Comparison of ENCODE assay signal across 8 cellular contexts in the genomic region with DNA sequence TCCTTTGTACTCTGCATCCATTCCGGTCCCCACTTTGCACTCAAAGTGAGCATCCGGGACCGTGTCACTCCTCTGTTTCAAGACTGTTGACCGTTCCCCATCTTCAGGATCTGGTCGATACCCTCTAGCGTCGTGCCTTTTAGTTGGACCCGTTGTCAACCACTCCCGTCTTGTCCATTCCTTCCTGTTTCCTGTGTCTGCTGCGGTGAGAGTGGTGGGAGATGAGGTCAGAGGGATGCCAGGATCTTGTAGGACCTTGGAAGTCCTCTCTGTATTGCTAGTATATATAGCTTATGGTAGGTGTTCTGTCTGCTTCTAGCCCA. TPM values are rescaled to one million over a fixed set of nuclear protein-coding genes. Genes with fewer than 3 reads are reported as not detected.
DNase-seq lines count a peak whose midpoint lies in the region; ATAC-seq and TF ChIP-seq lines count a peak whose summit lies in the region.

No MANE protein-coding gene starts in this region.

- peak overlapping the region; percentile 39; the same call in 1 of the 2 replicates for H4K5ac ChIP-seq in IMR-90 (ENCODE audit: low read depth, low read length)

- H3K23ac ChIP-seq in IMR-90 (ENCODE audit: low read depth, low read length): peak overlapping the region; percentile 99

- peak overlapping the region; percentile 97 for H2AK5ac ChIP-seq in IMR-90 (ENCODE audit: low read depth, low read length)

- intact Hi-C loops in heart left ventricle (cut with DNase I) (loop anchor here in 4 of 10 donors (2.0 to 10.0 kb wide), 3 partner anchors 89 to 171 kb away; a partner anchor contains a TSS), Right ventricle myocardium superior (cut with DNase I) (no loop called here), IMR-90 (cut with micrococcal nuclease) (loop anchor here (10.0 kb wide), 1 partner anchor 131 kb away; a partner anchor contains a TSS), adrenal gland (cut with DNase I) (no loop called here)

- peak overlapping the region; percentile 95 for H3K14ac ChIP-seq in IMR-90 (replicated peaks; ENCODE audit: low read depth, low read length)

- peaks cover 49% of the 10 kb centered on the region for H3K4me1 Mint-ChIP-seq in stimulated activated naive CD8-positive, alpha-beta T cell treated with anti-CD3 and anti-CD28 coated beads, Interleukin-15, amount 100 ng/mL, for 72 hours

- peak overlapping the region; percentile 97 for H3K4me2 ChIP-seq in IMR-90 (ENCODE audit: low read depth, low read length)

- H3K4ac ChIP-seq in IMR-90 (ENCODE audit: low read depth, low read length): peak overlapping the region; percentile 92

- H2BK5ac ChIP-seq in IMR-90 (ENCODE audit: low read depth, low read length, poor library complexity, severe bottlenecking): peak overlapping the region; percentile 72

- peaks cover 0 to 54% (median 30%) of the 10 kb centered on the region in 12 donors for H3K4me1 ChIP-seq in heart left ventricle
- peaks cover 2% of the 10 kb centered on the region; the same call in 1 of the 2 replicates for H3K4me1 ChIP-seq in IMR-90 (ENCODE audit: control insufficient read depth, insufficient read depth, low read length)
- H3K4me1 ChIP-seq in adrenal gland (replicated peaks in 1 of 2): peaks cover 8 to 26% of the 10 kb centered on the region in 2 donors

- H3K27ac Mint-ChIP-seq in stimulated activated naive CD8-positive, alpha-beta T cell treated with anti-CD3 and anti-CD28 coated beads, Interleukin-15, amount 100 ng/mL, for 72 hours: peak overlapping the region; percentile 96 to 98

- 0 out of 2 replicates have a peak, but pooled peaks cover 7% of the 10 kb centered on the region for H3K9me1 ChIP-seq in IMR-90 (ENCODE audit: insufficient read depth, low read length)

- TF ChIP-seq CTCF in heart left ventricle (IDR thresholded peaks at IDR 0.05) (no peak), IMR-90 (conservative IDR thresholded peaks at IDR 0.05; ENCODE audit: low read depth, low read length) (no peak), adrenal gland (IDR thresholded peaks at IDR 0.05) (no peak)

- peak overlapping the region; percentile 94 for H2AK9ac ChIP-seq in IMR-90 (replicated peaks; ENCODE audit: low read depth, low read length, poor library complexity)

- peak overlapping the region; percentile 96 for H2AFZ ChIP-seq in IMR-90 (replicated peaks; ENCODE audit: low read length, poor library complexity)

- H3K9me3 Mint-ChIP-seq in stimulated activated naive CD8-positive, alpha-beta T cell treated with anti-CD3 and anti-CD28 coated beads, Interleukin-15, amount 100 ng/mL, for 72 hours: no peaks in the 10 kb centered on the region

- H3K4me3 Mint-ChIP-seq in stimulated activated naive CD8-positive, alpha-beta T cell treated with anti-CD3 and anti-CD28 coated beads, Interleukin-15, amount 100 ng/mL, for 72 hours: peak overlapping the region; percentile 95 to 96

- H4K8ac ChIP-seq in IMR-90 (ENCODE audit: low read depth in 2 of 2, low read length in 2 of 2): peak overlapping the region; percentile 91 to 95

- H3K56ac ChIP-seq in IMR-90 (ENCODE audit: extremely low read depth, insufficient read depth, low read length): peak overlapping the region; percentile 90

- H3K4me3 ChIP-seq in heart left ventricle (peak overlapping the region; percentile 60 to 97 (median 92)), IMR-90 (ENCODE audit: insufficient read depth, low read depth, low read length) (peak overlapping the region; percentile 72), adrenal gland (peak overlapping the region; percentile 9 to 74 (median 53))

- H3K79me1 ChIP-seq in IMR-90 (ENCODE audit: low read depth in 1 of 2, low read length in 2 of 2): peaks cover 15 to 33% of the 10 kb centered on the region in 2 experiments

- H3K27me3 ChIP-seq in heart left ventricle (no peaks in the 10 kb centered on the region), IMR-90 (ENCODE audit: control insufficient read depth, insufficient read depth, low read length) (no peaks in the 10 kb centered on the region), adrenal gland (no peaks in the 10 kb centered on the region)

- TF ChIP-seq POLR2A in heart left ventricle (IDR thresholded peaks at IDR 0.05): no peak
- TF ChIP-seq POLR2A in IMR-90 (IDR thresholded peaks at IDR 0.05; ENCODE audit: low read depth, low read length): peak; percentile 36
- TF ChIP-seq POLR2A in adrenal gland (IDR thresholded peaks at IDR 0.05): no peak

- H4K91ac ChIP-seq in IMR-90 (ENCODE audit: insufficient read depth, low read depth, low read length): peak overlapping the region; percentile 76

- H2BK120ac ChIP-seq in IMR-90 (ENCODE audit: low read depth, low read length): no peak overlapping the region

- no peak overlapping the region for H2BK20ac ChIP-seq in IMR-90 (ENCODE audit: low read depth, low read length)

- POLR2A ChIA-PET in IMR-90 (lab: Charles Lee; ENCODE audit: unreplicated experiment): no interaction called here

- no peak; the same call in 1 of the 2 replicates for TF ChIP-seq RAD21 in IMR-90 (IDR thresholded peaks at IDR 0.05; ENCODE audit: low read length)

- H3K36me3 ChIP-seq in heart left ventricle (peaks cover 0 to 27% (median 7%) of the 10 kb centered on the region in 9 donors), IMR-90 (ENCODE audit: control insufficient read depth, insufficient read depth, low read length) (no peaks in the 10 kb centered on the region; the same call in 1 of the 2 replicates), adrenal gland (replicated peaks in 1 of 2) (no peaks in the 10 kb centered on the region)

- 0 to 2% (median 0%) methylated on average over 10 of the region's 10 CpGs for WGBS in heart left ventricle, 4 donors
- WGBS in IMR-90 (ENCODE audit: extremely low coverage in 2 of 2, insufficient read length in 1 of 2), 2 experiments: 0% methylated on average over 7 of the region's 10 CpGs; no CpG with 5 or more reads in 1 of the 2 experiments
- WGBS in adrenal gland, 4 donors: 0 to 1% (median 0%) methylated on average over 10 of the region's 10 CpGs

- dilution Hi-C loops in IMR-90 (cut with HindIII; ENCODE audit: low sequenced_read_pairs, unreplicated experiment): no loop called here

- H2BK15ac ChIP-seq in IMR-90 (ENCODE audit: low read depth, low read length): 0 out of 3 replicates have a peak overlapping the region, but pooled peaks have one; percentile 22

- H3K27me3 Mint-ChIP-seq in stimulated activated naive CD8-positive, alpha-beta T cell treated with anti-CD3 and anti-CD28 coated beads, Interleukin-15, amount 100 ng/mL, for 72 hours: no peaks in the 10 kb centered on the region

- in situ Hi-C loops in IMR-90 (cut with MboI; ENCODE audit: low sequenced_read_pairs): no loop called here

- H3K18ac ChIP-seq in IMR-90 (ENCODE audit: low read depth, low read length): no peak overlapping the region

- ATAC-seq in heart left ventricle (peak in 2 of 4 donors; percentile 8 to 19), Right ventricle myocardium superior (ENCODE audit: poor library complexity) (no peak), IMR-90 (ENCODE audit: low read depth) (peak; percentile 39)
- ATAC-seq in stimulated activated naive CD8-positive, alpha-beta T cell treated with anti-CD3 and anti-CD28 coated beads, Interleukin-15, amount 100 ng/mL, for 72 hours: peak; percentile 52

- H3K9me3 ChIP-seq in heart left ventricle: no peaks in the 10 kb centered on the region
- no peaks in the 10 kb centered on the region for H3K9me3 ChIP-seq in IMR-90 (ENCODE audit: control insufficient read depth, insufficient read depth, low read length)
- no peaks in the 10 kb centered on the region for H3K9me3 ChIP-seq in adrenal gland (replicated peaks in 1 of 3)

- DNase-seq in heart left ventricle: no peak
- DNase-seq in Right ventricle myocardium superior: no peak
- DNase-seq in IMR-90: peak; percentile 54
- DNase-seq in adrenal gland: no peak
- DNase-seq in iris pigment epithelial cell (ENCODE audit: low read depth): peak; percentile 50
- peak in 1 of 2 donors; percentile 5 for DNase-seq in stimulated activated naive CD8-positive, alpha-beta T cell treated with anti-CD3 and anti-CD28 coated beads, Interleukin-15, amount 100 ng/mL, for 72 hours
- no peak for DNase-seq in D341Med (ENCODE audit: low spot score)
- DNase-seq in DMS79 treated with DMSO at 0.1 percent for 48 hours (lab: John Stamatoyannopoulos, UW): no peak

- peak overlapping the region; percentile 94 for H3K9ac ChIP-seq in IMR-90 (ENCODE audit: low read depth, low read length)

- no TSS peak for BruUV-seq in IMR-90 (replicated peaks; lab: Mats Ljungman, UMichigan)

- H4K20me1 ChIP-seq in IMR-90 (ENCODE audit: insufficient read depth, low read length): peaks cover 39% of the 10 kb centered on the region

- CTCF ChIA-PET in IMR-90 (lab: Yijun Ruan, JAX): no interaction called here

- H3K27ac ChIP-seq in heart left ventricle (peak overlapping the region in 11 of 12 donors; percentile 74 to 89 (median 84)), IMR-90 (ENCODE audit: insufficient read depth, low read length) (peak overlapping the region; percentile 88), adrenal gland (peak overlapping the region in 3 of 5 donors; percentile 31 to 87 (median 77))

RNA-seq across cellular contexts. Expression of a gene that starts 0.6 kb away (rescaled TPM):
- total RNA-seq in heart left ventricle (100 to 1,000 TPM in 3 of 9 donors, 10 to 100 TPM in 6; 69.8 to 109 (median 89.8) TPM), Right ventricle myocardium superior (92.6 TPM), IMR-90 (2012; rRNA removed) (81.4 and 123 TPM in 2 replicates), adrenal gland (100 to 1,000 TPM in 5 of 8 donors, 10 to 100 TPM in 3; 41.7 to 161 (median 109) TPM)
- polyA plus RNA-seq in heart left ventricle (100 to 1,000 TPM in 1 of 2 donors, 10 to 100 TPM in 1; 85.5 to 159 TPM), IMR-90 (2012; rRNA removed) (195 and 235 TPM in 2 replicates), adrenal gland (100 to 1,000 TPM in 1 of 3 donors, 10 to 100 TPM in 2; 78.2 to 171 (median 94.1) TPM)
- 62.1 and 106 TPM in 2 replicates for polyA plus RNA-seq in IMR-90 (2012; cell fraction: cytosol; rRNA removed)
- polyA plus RNA-seq in IMR-90 (2012; cell fraction: nucleus; rRNA removed; ENCODE audit: low replicate concordance): 19.3 and 61.7 TPM in 2 replicates

RNA-seq across cellular contexts. Expression of a gene that starts 8.0 kb away (rescaled TPM):
- not detected for total RNA-seq in heart left ventricle
- not detected for polyA plus RNA-seq in heart left ventricle
- total RNA-seq in Right ventricle myocardium superior: not detected
- not detected in 2 replicates for total RNA-seq in IMR-90 (2012; rRNA removed)
- polyA plus RNA-seq in IMR-90 (2012; rRNA removed): not detected in 2 replicates
- not detected in 2 replicates for polyA plus RNA-seq in IMR-90 (2012; cell fraction: cytosol; rRNA removed)
- not detected in 2 replicates for polyA plus RNA-seq in IMR-90 (2012; cell fraction: nucleus; rRNA removed; ENCODE audit: low replicate concordance)
- total RNA-seq in adrenal gland: not detected
- not detected for polyA plus RNA-seq in adrenal gland

RNA-seq across cellular contexts. Expression of a gene that starts 25.5 kb away (rescaled TPM):
- total RNA-seq in heart left ventricle (10 to 100 TPM in 7 of 9 donors, 1 to 10 TPM in 2; 8.8 to 23.2 (median 12.1) TPM), Right ventricle myocardium superior (11.2 TPM), IMR-90 (2012; rRNA removed) (11.8 and 19.2 TPM in 2 replicates), adrenal gland (10 to 100 TPM; 27.9 to 59.7 (median 44.5) TPM)
- polyA plus RNA-seq in heart left ventricle (10 to 100 TPM; 10.6 to 13.9 TPM), IMR-90 (2012; rRNA removed) (8.9 and 11.7 TPM in 2 replicates), adrenal gland (10 to 100 TPM; 22.3 to 29.9 (median 28.4) TPM)
- polyA plus RNA-seq in IMR-90 (2012; cell fraction: cytosol; rRNA removed): 4.9 and 7.9 TPM in 2 replicates
- polyA plus RNA-seq in IMR-90 (2012; cell fraction: nucleus; rRNA removed; ENCODE audit: low replicate concordance): 6.8 and 15.4 TPM in 2 replicates

RNA-seq across cellular contexts. Expression of a gene that starts 48.6 kb away (rescaled TPM):
- total RNA-seq in heart left ventricle: 1 to 10 TPM in 7 of 9 donors, under 1 TPM in 2; 0.70 to 6.3 (median 1.5) TPM
- polyA plus RNA-seq in heart left ventricle: 1 to 10 TPM in 1 of 2 donors, under 1 TPM in 1; 0.46 to 1.4 TPM
- 1.7 TPM for total RNA-seq in Right ventricle myocardium superior
- total RNA-seq in IMR-90 (2012; rRNA removed): 8.1 and 8.6 TPM in 2 replicates
- 6.9 and 7.8 TPM in 2 replicates for polyA plus RNA-seq in IMR-90 (2012; rRNA removed)
- polyA plus RNA-seq in IMR-90 (2012; cell fraction: cytosol; rRNA removed): 5.1 and 6.1 TPM in 2 replicates
- 4.2 and 6.2 TPM in 2 replicates for polyA plus RNA-seq in IMR-90 (2012; cell fraction: nucleus; rRNA removed; ENCODE audit: low replicate concordance)
- 1 to 10 TPM; 2.5 to 8.7 (median 6.4) TPM for total RNA-seq in adrenal gland
- polyA plus RNA-seq in adrenal gland: 1 to 10 TPM; 2.1 to 3.7 (median 2.3) TPM

Comparison
In these comparisons a context has a peak if more than half of its experiments do, and no peak if none do; other contexts are left out.
1. DNase-seq: peak in IMR-90 (single experiment) and iris pigment epithelial cell (single experiment); none in heart left ventricle (0 of 5), Right ventricle myocardium superior (single experiment), adrenal gland (0 of 7), D341Med (single experiment) and DMS79 treated with DMSO at 0.1 percent for 48 hours (single experiment).
2. Peak in every context shown above with its lines, with median percentiles within 50 percentile points of each other: H3K27ac ChIP-seq and H3K4me3 ChIP-seq.